Comparison of ENCODE assay signal across 1 cellular context in genomic region chr4:15675363-15675762, GRCh38.
TF ChIP-seq lines count a peak whose summit lies in the region.

No MANE protein-coding gene starts in this region.

TF ChIP-seq in GM12878, 131 proteins besides CTCF, POLR2A, EP300 and RAD21:
- TF ChIP-seq NBN (IDR thresholded peaks at IDR 0.05) (0 out of 2 replicates have a peak, but pooled peaks have one; percentile 23), PML (IDR thresholded peaks at IDR 0.05; ENCODE audit: low read length) (no peak), ELK1 (IDR thresholded peaks at IDR 0.05; ENCODE audit: low read depth, low read length) (no peak), RAD51 (IDR thresholded peaks at IDR 0.05) (no peak)
- TF ChIP-seq, protein P1, sequence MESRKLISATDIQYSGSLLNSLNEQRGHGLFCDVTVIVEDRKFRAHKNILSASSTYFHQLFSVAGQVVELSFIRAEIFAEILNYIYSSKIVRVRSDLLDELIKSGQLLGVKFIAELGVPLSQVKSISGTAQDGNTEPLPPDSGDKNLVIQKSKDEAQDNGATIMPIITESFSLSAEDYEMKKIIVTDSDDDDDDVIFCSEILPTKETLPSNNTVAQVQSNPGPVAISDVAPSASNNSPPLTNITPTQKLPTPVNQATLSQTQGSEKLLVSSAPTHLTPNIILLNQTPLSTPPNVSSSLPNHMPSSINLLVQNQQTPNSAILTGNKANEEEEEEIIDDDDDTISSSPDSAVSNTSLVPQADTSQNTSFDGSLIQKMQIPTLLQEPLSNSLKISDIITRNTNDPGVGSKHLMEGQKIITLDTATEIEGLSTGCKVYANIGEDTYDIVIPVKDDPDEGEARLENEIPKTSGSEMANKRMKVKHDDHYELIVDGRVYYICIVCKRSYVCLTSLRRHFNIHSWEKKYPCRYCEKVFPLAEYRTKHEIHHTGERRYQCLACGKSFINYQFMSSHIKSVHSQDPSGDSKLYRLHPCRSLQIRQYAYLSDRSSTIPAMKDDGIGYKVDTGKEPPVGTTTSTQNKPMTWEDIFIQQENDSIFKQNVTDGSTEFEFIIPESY (IDR thresholded peaks at IDR 0.05), result 0 out of 2 replicates have a peak, but pooled peaks have one; percentile 36
